1 cellular context compared by ENCODE assay signal in the genomic region with DNA sequence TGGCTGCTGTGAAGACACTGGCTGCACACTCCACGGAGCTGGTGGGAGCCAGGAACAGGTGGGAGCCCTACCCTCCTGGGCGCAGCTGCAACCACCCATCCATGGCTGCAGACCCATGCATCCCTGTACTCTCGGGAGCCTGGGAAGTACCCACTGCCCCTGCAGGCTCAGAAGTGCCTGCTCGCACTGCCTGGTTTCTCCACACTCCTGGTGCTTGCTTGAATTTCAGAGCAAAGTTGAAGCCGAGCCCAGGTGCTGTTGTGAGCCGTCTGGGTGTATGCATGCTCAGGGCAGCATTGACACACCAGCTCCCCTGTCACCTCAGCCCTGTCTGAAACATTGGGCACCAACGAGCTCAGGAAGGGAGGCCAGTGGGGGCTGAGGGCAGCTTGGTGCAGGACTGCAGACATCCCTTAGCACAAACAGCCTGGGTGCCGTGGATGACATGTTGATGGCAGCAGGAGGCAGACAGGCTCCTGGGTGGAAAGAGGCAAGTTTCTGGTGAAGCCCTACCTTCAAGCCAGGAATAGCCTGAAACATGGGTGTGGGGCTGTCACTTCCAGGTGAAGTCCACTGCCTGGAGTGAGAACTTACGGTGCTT.
TF ChIP-seq lines count a peak whose summit lies in the region.

No MANE protein-coding gene starts in this region.

TF ChIP-seq in H1, 55 proteins besides CTCF, POLR2A, EP300 and RAD21 (continued from another document):
- TF ChIP-seq SP2 (IDR thresholded peaks at IDR 0.05; ENCODE audit: low read length) (no peak), GABPA (IDR thresholded peaks at IDR 0.05; ENCODE audit: borderline replicate concordance, insufficient read depth, low read length) (no peak), CHD1 (IDR thresholded peaks at IDR 0.05; ENCODE audit: low read depth, low read length) (no peak), EZH2 (IDR thresholded peaks at IDR 0.05; ENCODE audit: low read depth, low read length, severe bottlenecking) (no peak), MAX (IDR thresholded peaks at IDR 0.05) (no peak), SIN3A (conservative IDR thresholded peaks at IDR 0.05 in 1 of 2, IDR thresholded peaks at IDR 0.05 in 1 of 2; ENCODE audit: low read depth in 1 of 2, low read length in 2 of 2) (no peak), MAFK (IDR thresholded peaks at IDR 0.05; ENCODE audit: low read depth, low read length) (no peak), CEBPB (IDR thresholded peaks at IDR 0.05; ENCODE audit: low read depth, low read length) (no peak), TAF7 (optimal IDR thresholded peaks at IDR 0.05; ENCODE audit: borderline replicate concordance, low read depth, low read length) (no peak), HDAC2 (IDR thresholded peaks at IDR 0.05; ENCODE audit: borderline replicate concordance in 1 of 2, low read depth in 2 of 2, low read length in 2 of 2) (no peak)
